ENCODE assay signal across 17 cellular contexts in the genomic region with DNA sequence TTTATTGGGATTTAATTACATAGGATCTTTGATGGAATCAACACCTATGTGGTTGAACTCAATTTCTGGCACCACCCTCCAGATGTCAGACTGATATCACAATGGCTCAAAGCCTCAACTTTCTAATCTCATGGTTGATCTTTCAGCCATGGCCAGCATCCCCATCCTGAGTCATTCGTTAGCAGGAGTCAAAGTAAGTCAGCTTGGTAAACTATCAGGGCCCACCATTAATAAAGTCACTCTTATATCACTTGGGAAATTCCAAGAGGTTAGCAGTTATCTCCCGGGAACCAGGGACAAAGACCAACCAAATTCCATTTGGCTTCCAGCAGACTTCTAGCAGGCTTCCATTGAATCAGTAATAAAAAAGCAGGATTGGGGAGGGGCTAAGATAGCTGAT.
"Had no signal": no experiment of that assay in that cellular context is flagged by ENCODE, and none has a peak within 500 bp of the region (broad histone marks: within the 10 kb centered on the region; RNA-seq: fewer than 3 reads in every experiment).

No MANE protein-coding gene starts in this region.

- DNase-seq: activated CD4-positive, alpha-beta memory T cell treated with anti-CD3 and anti-CD28 coated beads, Interleukin-2, amount 10 ng/mL, durations not matched to agents 7 days and 5 days; activated CD4-positive, alpha-beta T cell treated with anti-CD3 and anti-CD28 coated beads for 4 hours; activated effector memory CD4-positive, alpha-beta T cell treated with anti-CD3 and anti-CD28 coated beads, Interleukin-2, amount 50 U/mL, for 16 hours; activated T-cell treated with anti-CD3 and anti-CD28 coated beads, Interleukin-2, amount 50 U/mL, for 48 hours; brain microvascular endothelial cell; effector CD8-positive, alpha-beta T cell; heart left ventricle; mucosa of descending colon; occipital lobe; stimulated activated CD4-positive, alpha-beta T cell treated with anti-CD3 and anti-CD28 coated beads, Interleukin-4, amount 100 ng/mL, for 1 hour; stimulated activated naive CD4-positive, alpha-beta T cell; tibial artery had no signal

- H3K4me3 ChIP-seq: coronary artery, heart left ventricle, lung, mucosa of descending colon, tibial artery, vagina had no signal

- H3K27me3 ChIP-seq: brain microvascular endothelial cell, heart left ventricle, tibial artery, vagina had no signal

- H3K36me3 ChIP-seq: brain microvascular endothelial cell, heart left ventricle, tibial artery, vagina had no signal

- H3K27ac ChIP-seq: brain microvascular endothelial cell, coronary artery, heart left ventricle, tibial artery, vagina had no signal

- ATAC-seq: activated naive CD4-positive, alpha-beta T cell treated with anti-CD3 and anti-CD28 coated beads, Interleukin-2, amount 50 U/mL, for 72 hours; heart left ventricle; mucosa of descending colon; natural killer cell treated with Interleukin-12 subunit alpha and Interleukin-12 subunit beta and Interleukin-15 and Interleukin-18, amount 100 ng/mL, for 72 hours had no signal

- H3K4me1 ChIP-seq: tibial artery, vagina had no signal

- H3K9me3 ChIP-seq: mucosa of descending colon, vagina had no signal
